In the genomic region with DNA sequence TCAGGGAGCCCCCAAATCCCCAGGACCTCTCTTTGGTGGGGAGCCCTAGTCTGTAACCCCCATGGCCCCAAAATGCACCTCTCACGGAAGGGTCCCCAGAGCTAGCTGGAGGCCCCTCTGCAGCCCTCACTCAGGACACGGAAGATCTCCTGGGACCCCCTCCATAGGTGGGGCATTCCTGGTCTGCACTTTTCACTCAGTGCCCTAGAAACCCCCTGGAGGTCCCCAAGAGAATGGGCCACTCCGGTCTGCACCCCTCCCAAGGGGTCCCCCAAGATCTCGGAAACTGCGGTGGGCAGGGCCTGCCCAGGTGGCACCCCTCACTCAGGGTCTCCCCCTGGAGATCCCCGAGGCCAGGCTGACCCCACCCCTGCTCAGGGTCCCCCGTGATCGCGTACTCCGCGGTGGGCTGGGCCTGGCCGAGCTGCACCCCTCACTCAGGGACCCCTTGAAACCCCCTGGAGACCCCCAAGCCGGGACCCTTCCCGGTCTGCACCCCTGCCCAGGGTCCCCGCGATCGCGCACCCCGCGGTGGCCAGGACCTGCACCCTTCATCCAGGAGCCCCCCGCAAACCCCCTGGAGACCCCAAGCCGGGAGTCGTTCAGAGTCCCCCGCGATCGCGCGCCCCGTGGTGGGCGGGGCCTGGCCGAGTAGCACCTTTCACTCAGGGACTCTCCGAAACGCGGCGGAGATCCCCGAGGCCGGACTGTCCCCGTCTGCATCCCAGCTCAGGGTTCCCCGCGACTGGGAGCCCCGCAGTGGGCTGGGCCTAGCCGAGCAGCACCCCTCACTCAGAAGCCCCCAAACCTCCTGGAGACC, we compare ENCODE assay signal across 1 cellular context.
TF ChIP-seq lines count a peak whose summit lies in the region.

No MANE protein-coding gene starts in this region.

TF ChIP-seq in H1, 55 proteins besides CTCF, POLR2A, EP300 and RAD21:
- TF ChIP-seq FOSL1 (IDR thresholded peaks at IDR 0.05; ENCODE audit: insufficient read depth, low read depth, low read length) (no peak), SIN3A (conservative IDR thresholded peaks at IDR 0.05 in 1 of 2, IDR thresholded peaks at IDR 0.05 in 1 of 2; ENCODE audit: low read depth in 1 of 2, low read length in 2 of 2) (0 out of 4 replicates have a peak, but pooled peaks of 1 of the 2 experiments have one; percentile 27)
